Comparison of ENCODE assay signal across 11 cellular contexts in the genomic region with DNA sequence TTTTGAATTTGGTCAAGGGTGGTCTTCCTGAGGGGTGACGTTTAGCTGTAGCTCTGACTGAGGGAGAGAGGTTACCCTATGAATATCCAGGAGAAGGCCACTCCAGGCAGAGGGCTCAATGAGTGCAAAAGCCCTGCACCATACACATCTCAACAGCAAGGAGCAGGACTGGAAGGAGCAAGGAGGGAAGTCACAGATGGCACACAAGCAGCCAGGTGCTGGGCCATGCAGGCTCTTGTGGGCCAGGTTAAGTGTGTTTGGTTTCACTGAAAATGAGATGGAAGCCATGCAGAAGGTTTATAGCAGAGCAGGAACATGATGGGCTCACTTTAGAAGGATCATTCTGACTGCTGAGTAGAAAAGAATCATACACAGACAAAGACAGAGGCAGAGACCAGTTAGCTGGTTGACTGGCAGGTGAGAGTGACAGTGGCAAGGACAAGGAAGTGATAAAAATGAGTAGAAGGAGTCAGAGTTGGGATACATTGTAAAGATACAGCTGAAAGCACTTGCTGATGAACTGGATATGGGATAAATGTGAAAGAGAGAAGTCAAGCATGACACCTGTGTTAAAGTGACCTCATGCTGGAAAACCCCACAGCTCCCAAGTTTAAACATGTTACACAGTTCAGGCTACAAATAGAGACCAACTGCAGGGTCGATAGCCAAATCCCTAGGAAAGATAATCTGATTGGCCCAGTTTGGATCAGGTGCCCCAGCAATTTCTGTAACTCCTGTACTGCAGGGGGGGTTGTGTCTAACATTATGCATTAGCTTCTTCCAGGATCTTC.
A peak's percentile ranks its signal among the peaks of the same experiment; 100 is the strongest.
DNase-seq lines count a peak whose midpoint lies in the region; ATAC-seq and TF ChIP-seq lines count a peak whose summit lies in the region.
"Had no signal": no experiment of that assay in that cellular context is flagged by ENCODE, and none has a peak within 500 bp of the region (broad histone marks: within the 10 kb centered on the region; RNA-seq: fewer than 3 reads in every experiment).

No MANE protein-coding gene starts in this region.

- no peak overlapping the region for H3K4me3 Mint-ChIP-seq in H9
- H3K4me3 Mint-ChIP-seq: GM23338 had no signal

- H3K56ac ChIP-seq in H9 (ENCODE audit: insufficient read length, low read depth, low read length) = no peak overlapping the region

- H3K4me1 Mint-ChIP-seq in H9 = no peaks in the 10 kb centered on the region
- H3K4me1 Mint-ChIP-seq: GM23338 had no signal

- WGBS in H9 (ENCODE audit: extremely low coverage, insufficient read length, low lambda C conversion rate) = no CpG with 5 or more reads among the region's 2 CpGs

- H3K23ac ChIP-seq in H9 (ENCODE audit: insufficient read length, low read depth, low read length) = no peak overlapping the region

- H4K20me1 ChIP-seq in H9 (ENCODE audit: control insufficient read depth, insufficient read depth, insufficient read length) (no peaks in the 10 kb centered on the region), KMS-11 (ENCODE audit: insufficient read depth) (no peaks in the 10 kb centered on the region)

- no peak overlapping the region for H3T11ph ChIP-seq in H9 (ENCODE audit: low read length)

- H3K9me3 Mint-ChIP-seq in H9 = peaks cover 12 to 14% of the 10 kb centered on the region in 2 experiments

- peaks cover under 1 to 10% (median 1%) of the 10 kb centered on the region in 3 experiments; a peak in 4 of 7 replicates for H3K36me3 Mint-ChIP-seq in H9 (ENCODE audit: insufficient read depth in 1 of 3, low read depth in 3 of 3)

- H4K91ac ChIP-seq in H9 (ENCODE audit: insufficient read length, low read depth, low read length) = no peak overlapping the region

- peak overlapping the region; percentile 36 for H4K5ac ChIP-seq in H9 (ENCODE audit: insufficient read length, low read depth, low read length)

- ATAC-seq in GM18520 (IDR thresholded peaks at IDR 0.05; ENCODE audit: unreplicated experiment) = peak; percentile 62
- no peak for ATAC-seq in HG03571 (IDR thresholded peaks at IDR 0.05; ENCODE audit: unreplicated experiment)
- no peak for ATAC-seq in GM18517 (IDR thresholded peaks at IDR 0.05; ENCODE audit: unreplicated experiment)
- ATAC-seq: GM23338 had no signal

- intact Hi-C loops in tibial artery (cut with DNase I; ENCODE audit: low total_unique reads) = no loop called here

- H2BK12ac ChIP-seq in H9 (ENCODE audit: insufficient read length, low read depth, low read length) = no peak overlapping the region

- H3K27me3 Mint-ChIP-seq in H9 (ENCODE audit: low read depth) = no peaks in the 10 kb centered on the region

- H3K36me3 ChIP-seq in KMS-11 (ENCODE audit: insufficient read depth) (no peaks in the 10 kb centered on the region), kidney epithelial cell (ENCODE audit: control insufficient read depth, insufficient read depth, low read length) (no peaks in the 10 kb centered on the region), tibial artery (no peaks in the 10 kb centered on the region)

- no peak overlapping the region for H3K18ac ChIP-seq in H9 (ENCODE audit: insufficient read length, low read depth, low read length)

- no peaks in the 10 kb centered on the region for H3K23me2 ChIP-seq in H9 (ENCODE audit: insufficient read length, low read depth, low read length, poor library complexity, severe bottlenecking)

- H3K27me3 ChIP-seq in H9 (ENCODE audit: insufficient read depth, low read length) = no peaks in the 10 kb centered on the region
- H3K27me3 ChIP-seq in KMS-11 (ENCODE audit: insufficient read depth, low read depth) = no peaks in the 10 kb centered on the region
- H3K27me3 ChIP-seq in kidney epithelial cell (ENCODE audit: control insufficient read depth, insufficient read depth, low read length) = no peaks in the 10 kb centered on the region
- H3K27me3 ChIP-seq in tibial artery = no peaks in the 10 kb centered on the region

- no peaks in the 10 kb centered on the region for H3K79me1 ChIP-seq in H9 (ENCODE audit: insufficient read depth, low read depth, low read length, poor library complexity, severe bottlenecking)

- H2BK20ac ChIP-seq in H9 (ENCODE audit: low read depth, low read length, poor library complexity, severe bottlenecking) = no peak overlapping the region

- no peak overlapping the region for H3K4me3 ChIP-seq in KMS-11 (IDR thresholded peaks at IDR 0.05; ENCODE audit: insufficient read depth, low read depth, low read length)
- no peak overlapping the region for H3K4me3 ChIP-seq in kidney epithelial cell (ENCODE audit: low read depth, low read length)
- no peak overlapping the region for H3K4me3 ChIP-seq in tibial artery
- H3K4me3 ChIP-seq: GM23338 had no signal

- no peak overlapping the region for H3K14ac ChIP-seq in H9 (ENCODE audit: insufficient read depth, low read length)

- H3K4ac ChIP-seq in H9 (ENCODE audit: low read depth, low read length) = no peak overlapping the region

- no peak overlapping the region for H3K27ac ChIP-seq in H9 (ENCODE audit: insufficient read length, low read depth, low read length)
- peak overlapping the region; percentile 33; the same call in 1 of the 2 replicates for H3K27ac ChIP-seq in KMS-11
- H3K27ac ChIP-seq in tibial artery = no peak overlapping the region

- TF ChIP-seq CTCF in H9 (conservative IDR thresholded peaks at IDR 0.05) = no peak
- TF ChIP-seq CTCF in KMS-11 (conservative IDR thresholded peaks at IDR 0.05; ENCODE audit: low read depth, low read length) = no peak
- no peak for TF ChIP-seq CTCF in kidney epithelial cell (IDR thresholded peaks at IDR 0.05; ENCODE audit: insufficient read depth, low read length, poor library complexity, severe bottlenecking)
- no peak for TF ChIP-seq CTCF in tibial artery (IDR thresholded peaks at IDR 0.05)

- H3K9me3 ChIP-seq in H9 (ENCODE audit: control insufficient read depth, low read depth, low read length) (peaks cover 8% of the 10 kb centered on the region), tibial artery (no peaks in the 10 kb centered on the region)

- no peak overlapping the region for H3K27ac Mint-ChIP-seq in H9
- H3K27ac Mint-ChIP-seq: activated T-helper 2 cell treated with anti-CD3 and anti-CD28 coated beads, Interferon-gamma antibody, Interleukin-2, Interleukin-4, amounts not matched to agents 10 μg/mL and 5 μg/mL and 100 μg/mL, durations not matched to agents 14 hours and 24 hours and 36 hours; GM23338 had no signal

- no peaks in the 10 kb centered on the region for H3K4me1 ChIP-seq in H9 (ENCODE audit: insufficient read depth, low read length)
- peaks cover 16% of the 10 kb centered on the region for H3K4me1 ChIP-seq in KMS-11 (ENCODE audit: low read depth, poor library complexity, severe bottlenecking)
- peaks cover 0 to 33% (median 2%) of the 10 kb centered on the region in 4 donors for H3K4me1 ChIP-seq in tibial artery

- no peak overlapping the region for H2BK15ac ChIP-seq in H9 (ENCODE audit: low read depth, low read length)

- H3K9ac ChIP-seq in H9 (ENCODE audit: extremely low read depth, insufficient read length, low read length) = no peak overlapping the region
- H3K9ac ChIP-seq in KMS-11 = no peak overlapping the region

- H2AK5ac ChIP-seq in H9 (ENCODE audit: insufficient read length, low read length) = no peak overlapping the region

- H2BK5ac ChIP-seq in H9 (ENCODE audit: insufficient read length, low read length) = no peak overlapping the region

- no peak overlapping the region for H2AFZ ChIP-seq in H9 (ENCODE audit: low read length)
- H2AFZ ChIP-seq in KMS-11 (ENCODE audit: low read depth) = no peak overlapping the region
- H2AFZ ChIP-seq: GM23338 had no signal

- H3K4me2 ChIP-seq in H9 (ENCODE audit: insufficient read depth, insufficient read length, low read length) (no peak overlapping the region), KMS-11 (0 out of 2 replicates have a peak overlapping the region, but pooled peaks have one; percentile 9)
- H3K4me2 ChIP-seq: GM23338 had no signal

- no peak overlapping the region for H4K8ac ChIP-seq in H9 (replicated peaks; ENCODE audit: insufficient read length, low read depth, low read length)

- no peaks in the 10 kb centered on the region for H3K79me2 ChIP-seq in H9 (ENCODE audit: insufficient read depth, low read length)
- no peaks in the 10 kb centered on the region for H3K79me2 ChIP-seq in KMS-11 (ENCODE audit: insufficient read depth, low read depth)

- no peak overlapping the region for H2BK120ac ChIP-seq in H9 (ENCODE audit: low read depth, low read length, poor library complexity, severe bottlenecking)

- DNase-seq in H9 (no peak), kidney epithelial cell (ENCODE audit: low read depth) (peak; percentile 82), tibial artery (no peak)
- DNase-seq in activated effector memory CD4-positive, alpha-beta T cell treated with anti-CD3 and anti-CD28 coated beads, Interleukin-2, amount 50 U/mL, for 16 hours = no peak
- DNase-seq: GDM1 had no signal
